In genomic region chr11:6855971-6856542, GRCh38 we compare ENCODE assay signal across 19 cellular contexts. TPM values are rescaled to one million over a fixed set of nuclear protein-coding genes. Genes with fewer than 3 reads are reported as not detected.
DNase-seq lines count a peak whose midpoint lies in the region; ATAC-seq, FAIRE-seq and TF ChIP-seq lines count a peak whose summit lies in the region.
"Had no signal": no experiment of that assay in that cellular context is flagged by ENCODE, and none has a peak within 500 bp of the region (broad histone marks: within the 10 kb centered on the region; RNA-seq: fewer than 3 reads in every experiment).

No MANE protein-coding gene starts in this region.

- H2AFZ ChIP-seq in GM23248 (no peak overlapping the region), SK-N-SH (ENCODE audit: low read depth) (no peak overlapping the region)

- FAIRE-seq in RCC 7860 (lab: Jason Lieb, UNC): no peak

- TF ChIP-seq RAD21 in SK-N-SH (IDR thresholded peaks at IDR 0.05; ENCODE audit: low read length): no peak

- H3K79me2 ChIP-seq in GM23248 (ENCODE audit: insufficient read depth) (no peaks in the 10 kb centered on the region), SK-N-SH (ENCODE audit: insufficient read depth) (no peaks in the 10 kb centered on the region)

- POLR2A ChIA-PET in SK-N-SH (lab: Yijun Ruan, JAX): no interaction called here

- H3K9me3 ChIP-seq in GM23248 (ENCODE audit: low read depth) (no peaks in the 10 kb centered on the region), SK-N-SH (no peaks in the 10 kb centered on the region)
- H3K9me3 ChIP-seq: thoracic aorta had no signal

- H4K20me1 ChIP-seq in GM23248 (ENCODE audit: insufficient read depth) (no peaks in the 10 kb centered on the region), SK-N-SH (ENCODE audit: insufficient read depth) (no peaks in the 10 kb centered on the region)

- H3K9ac ChIP-seq in GM23248 (no peak overlapping the region), SK-N-SH (no peak overlapping the region)

- no peaks in the 10 kb centered on the region for H3K36me3 ChIP-seq in GM23248 (ENCODE audit: low read depth)
- no peaks in the 10 kb centered on the region for H3K36me3 ChIP-seq in SK-N-SH (replicated peaks in 1 of 2; ENCODE audit: control insufficient read depth in 1 of 2, insufficient read depth in 2 of 2, low read length in 1 of 2)
- H3K36me3 ChIP-seq: spleen, thoracic aorta had no signal

- H3K27ac ChIP-seq in GM23248: no peak overlapping the region
- H3K27ac ChIP-seq in SK-N-SH (ENCODE audit: low read depth in 2 of 2, low read length in 1 of 2): no peak overlapping the region
- H3K27ac ChIP-seq: spleen, thoracic aorta had no signal

- no peak for TF ChIP-seq CTCF in epithelial cell of proximal tubule (conservative IDR thresholded peaks at IDR 0.05; ENCODE audit: low read depth, low read length)
- TF ChIP-seq CTCF in SK-N-SH (IDR thresholded peaks at IDR 0.05): no peak

- H3K4me2 ChIP-seq in GM23248 (ENCODE audit: unreplicated experiment) (no peak overlapping the region), SK-N-SH (no peak overlapping the region)

- TF ChIP-seq EP300 in SK-N-SH (IDR thresholded peaks at IDR 0.05; ENCODE audit: borderline replicate concordance in 1 of 2, low read depth in 1 of 2, low read length in 1 of 2): no peak

- H3K4me1 ChIP-seq in GM23248 (ENCODE audit: insufficient read depth) (peaks cover 9% of the 10 kb centered on the region), SK-N-SH (ENCODE audit: control insufficient read depth in 1 of 2, insufficient read depth in 2 of 2, low read depth in 1 of 2, low read length in 1 of 2) (no peaks in the 10 kb centered on the region)
- H3K4me1 ChIP-seq: spleen had no signal

- CTCF ChIA-PET in SK-N-SH (lab: Yijun Ruan, JAX): no interaction called here

- no peaks in the 10 kb centered on the region for H3K27me3 ChIP-seq in GM23248 (replicated peaks; ENCODE audit: insufficient read depth)
- H3K27me3 ChIP-seq in SK-N-SH (ENCODE audit: insufficient read depth): no peaks in the 10 kb centered on the region
- H3K27me3 ChIP-seq: spleen had no signal

- WGBS in GM23248 (ENCODE audit: low coverage in 1 of 2, low lambda C conversion rate in 2 of 2, missing lambda C conversion rate in 2 of 2), 2 experiments: 5 to 13% methylated on average over 1 of the region's 1 CpG
- 13% methylated on average over 1 of the region's 1 CpG for WGBS in SK-N-SH (ENCODE audit: low lambda C conversion rate)

- H3K9me2 ChIP-seq in GM23248 (ENCODE audit: insufficient read depth) (no peaks in the 10 kb centered on the region), SK-N-SH (no peaks in the 10 kb centered on the region)

- in situ Hi-C loops in GM23248 (cut with MboI): no loop called here

- ATAC-seq in GM19397 (IDR thresholded peaks at IDR 0.05; ENCODE audit: unreplicated experiment) (no peak), GM18861 (IDR thresholded peaks at IDR 0.05; ENCODE audit: unreplicated experiment) (no peak)

- peak; percentile 86 for DNase-seq in GM23248
- DNase-seq in RCC 7860 (ENCODE audit: low spot score): peak; percentile 51
- peak; percentile 26 for DNase-seq in epithelial cell of proximal tubule (ENCODE audit: low read depth)
- peak; percentile 72 for DNase-seq in renal cortical epithelial cell (ENCODE audit: low read depth)
- DNase-seq in SK-N-SH: no peak
- DNase-seq in activated gamma-delta T cell (lab: John Stamatoyannopoulos, UW): no peak
- DNase-seq: activated CD8-positive, alpha-beta memory T cell treated with anti-CD3 and anti-CD28 coated beads, Interleukin-2, amount 50 U/mL, for 48 hours; activated naive CD8-positive, alpha-beta T cell treated with anti-CD3 and anti-CD28 coated beads for 36 hours; CD4-positive, alpha-beta T cell; head of caudate nucleus; NCI-H1092; SIG-M5; spleen had no signal

- no peak overlapping the region for H3K4me3 ChIP-seq in GM23248
- H3K4me3 ChIP-seq in epithelial cell of proximal tubule (ENCODE audit: low read depth, low read length): no peak overlapping the region
- no peak overlapping the region for H3K4me3 ChIP-seq in SK-N-SH (ENCODE audit: low read depth in 2 of 2, low read length in 1 of 2)
- H3K4me3 ChIP-seq: spleen, thoracic aorta had no signal

- H3F3A ChIP-seq in GM23248 (ENCODE audit: insufficient read depth): no peaks in the 10 kb centered on the region
- H3F3A ChIP-seq in SK-N-SH (replicated peaks; ENCODE audit: insufficient read depth): no peaks in the 10 kb centered on the region

TF ChIP-seq in SK-N-SH, 30 proteins besides CTCF, POLR2A, EP300 and RAD21 (continues in another document):
- TF ChIP-seq USF2 (IDR thresholded peaks at IDR 0.05; ENCODE audit: borderline replicate concordance, low read depth, low read length): no peak
- TF ChIP-seq RXRA (IDR thresholded peaks at IDR 0.05; ENCODE audit: borderline replicate concordance, low read depth): no peak
- no peak for TF ChIP-seq FOXJ3 (CRISPR knock-in tag; IDR thresholded peaks at IDR 0.05)
- TF ChIP-seq GABPA (IDR thresholded peaks at IDR 0.05; ENCODE audit: low read depth): no peak
- TF ChIP-seq CHD2 (IDR thresholded peaks at IDR 0.05; ENCODE audit: low read length, partially characterized antibody): no peak
- TF ChIP-seq NRF1 (IDR thresholded peaks at IDR 0.05; ENCODE audit: low read depth, low read length): no peak
- no peak for TF ChIP-seq USF1 (IDR thresholded peaks at IDR 0.05; ENCODE audit: borderline replicate concordance, low read depth)
- TF ChIP-seq GATA2 (CRISPR knock-in tag; IDR thresholded peaks at IDR 0.05): no peak
- TF ChIP-seq TEAD4 (IDR thresholded peaks at IDR 0.05; ENCODE audit: borderline replicate concordance, insufficient read depth): no peak
- TF ChIP-seq TAF1 (IDR thresholded peaks at IDR 0.05; ENCODE audit: borderline replicate concordance, low read depth, low read length): no peak
- TF ChIP-seq PBX3 (IDR thresholded peaks at IDR 0.05): no peak

RNA-seq across cellular contexts. Expression of gene OR10A2, which starts 6.8 kb away (rescaled TPM):
- not detected in 2 replicates for total RNA-seq in GM23248 (2014; rRNA removed; shearing (Covaris generic))
- polyA plus RNA-seq in GM23248 (2016; fragmentation: Nextera tagmentation; extraction: Ambion mirVana) (0.10 and 0.11 TPM in 2 replicates), SK-N-SH (2012; rRNA removed) (not detected in 2 replicates)
- total RNA-seq in epithelial cell of proximal tubule (not detected in 2 replicates), renal cortical epithelial cell (not detected in 2 replicates)
- not detected in 2 replicates for polyA plus RNA-seq in SK-N-SH (2012; cell fraction: cytosol; rRNA removed)
- not detected in 2 replicates for polyA plus RNA-seq in SK-N-SH (2012; cell fraction: nucleus; rRNA removed)
- total RNA-seq: activated naive CD8-positive, alpha-beta T cell treated with anti-CD3 and anti-CD28 coated beads for 36 hours; CD4-positive, alpha-beta T cell; lower leg skin; NCI-H460; neural crest cell; spleen; thoracic aorta had no signal
- polyA plus RNA-seq: spleen had no signal

RNA-seq across cellular contexts. Expression of gene OR10A5, which starts 10.6 kb away (rescaled TPM):
- total RNA-seq in GM23248 (2014; rRNA removed; shearing (Covaris generic)): not detected in 2 replicates
- polyA plus RNA-seq in GM23248 (2016; fragmentation: Nextera tagmentation; extraction: Ambion mirVana) (not detected in 2 replicates), SK-N-SH (2012; rRNA removed) (not detected in 2 replicates)
- total RNA-seq in epithelial cell of proximal tubule (not detected in 2 replicates), renal cortical epithelial cell (not detected in 2 replicates)
- not detected in 2 replicates for polyA plus RNA-seq in SK-N-SH (2012; cell fraction: cytosol; rRNA removed)
- polyA plus RNA-seq in SK-N-SH (2012; cell fraction: nucleus; rRNA removed): not detected in 2 replicates
- total RNA-seq: activated naive CD8-positive, alpha-beta T cell treated with anti-CD3 and anti-CD28 coated beads for 36 hours; CD4-positive, alpha-beta T cell; lower leg skin; NCI-H460; neural crest cell; spleen; thoracic aorta had no signal
- polyA plus RNA-seq: spleen had no signal

RNA-seq across cellular contexts. Expression of gene OR10A4, which starts 20.4 kb away (rescaled TPM):
- not detected in 2 replicates for total RNA-seq in GM23248 (2014; rRNA removed; shearing (Covaris generic))
- polyA plus RNA-seq in GM23248 (2016; fragmentation: Nextera tagmentation; extraction: Ambion mirVana) (not detected in 2 replicates), SK-N-SH (2012; rRNA removed) (not detected in 2 replicates)
- total RNA-seq in epithelial cell of proximal tubule (not detected in 2 replicates), renal cortical epithelial cell (not detected in 2 replicates)
- polyA plus RNA-seq in SK-N-SH (2012; cell fraction: cytosol; rRNA removed): not detected in 2 replicates
- not detected in 2 replicates for polyA plus RNA-seq in SK-N-SH (2012; cell fraction: nucleus; rRNA removed)
- total RNA-seq: activated naive CD8-positive, alpha-beta T cell treated with anti-CD3 and anti-CD28 coated beads for 36 hours; CD4-positive, alpha-beta T cell; lower leg skin; NCI-H460; neural crest cell; spleen; thoracic aorta had no signal
- polyA plus RNA-seq: spleen had no signal

RNA-seq across cellular contexts. Expression of gene OR2D2, which starts 36.2 kb away (rescaled TPM):
- total RNA-seq in GM23248 (2014; rRNA removed; shearing (Covaris generic)): 0.22 TPM in 1 of 2 replicates, not detected in the other
- polyA plus RNA-seq in GM23248 (2016; fragmentation: Nextera tagmentation; extraction: Ambion mirVana) (not detected in 2 replicates), SK-N-SH (2012; rRNA removed) (not detected in 2 replicates)
- total RNA-seq in epithelial cell of proximal tubule (0.35 TPM in 1 of 2 replicates, not detected in the other), renal cortical epithelial cell (0.40 TPM in 1 of 2 replicates, not detected in the other)
- not detected in 2 replicates for polyA plus RNA-seq in SK-N-SH (2012; cell fraction: cytosol; rRNA removed)
- 0.06 TPM in 1 of 2 replicates, not detected in the other for polyA plus RNA-seq in SK-N-SH (2012; cell fraction: nucleus; rRNA removed)
- total RNA-seq: activated naive CD8-positive, alpha-beta T cell treated with anti-CD3 and anti-CD28 coated beads for 36 hours; CD4-positive, alpha-beta T cell; lower leg skin had no signal
- polyA plus RNA-seq: spleen had no signal

RNA-seq across cellular contexts. Expression of gene OR6A2, which starts 56.6 kb away (rescaled TPM):
- total RNA-seq in GM23248 (2014; rRNA removed; shearing (Covaris generic)): not detected in 2 replicates
- polyA plus RNA-seq in GM23248 (2016; fragmentation: Nextera tagmentation; extraction: Ambion mirVana) (not detected in 2 replicates), SK-N-SH (2012; rRNA removed) (not detected in 2 replicates)
- total RNA-seq in epithelial cell of proximal tubule (0.07 TPM in 1 of 2 replicates, not detected in the other), renal cortical epithelial cell (0.50 TPM in 1 of 2 replicates, not detected in the other)
- polyA plus RNA-seq in SK-N-SH (2012; cell fraction: cytosol; rRNA removed): not detected in 2 replicates
- polyA plus RNA-seq in SK-N-SH (2012; cell fraction: nucleus; rRNA removed): not detected in 2 replicates
- total RNA-seq: CD4-positive, alpha-beta T cell; lower leg skin; NCI-H460 had no signal
- polyA plus RNA-seq: spleen had no signal

Comparison
In these comparisons a context has a peak if more than half of its experiments do, and no peak if none do; other contexts are left out.
1. DNase-seq: peak in GM23248 (single experiment), RCC 7860 (single experiment), epithelial cell of proximal tubule (single experiment) and renal cortical epithelial cell (single experiment); none in SK-N-SH (single experiment) and activated gamma-delta T cell (single experiment).